11 cellular contexts compared by ENCODE assay signal in the genomic region with DNA sequence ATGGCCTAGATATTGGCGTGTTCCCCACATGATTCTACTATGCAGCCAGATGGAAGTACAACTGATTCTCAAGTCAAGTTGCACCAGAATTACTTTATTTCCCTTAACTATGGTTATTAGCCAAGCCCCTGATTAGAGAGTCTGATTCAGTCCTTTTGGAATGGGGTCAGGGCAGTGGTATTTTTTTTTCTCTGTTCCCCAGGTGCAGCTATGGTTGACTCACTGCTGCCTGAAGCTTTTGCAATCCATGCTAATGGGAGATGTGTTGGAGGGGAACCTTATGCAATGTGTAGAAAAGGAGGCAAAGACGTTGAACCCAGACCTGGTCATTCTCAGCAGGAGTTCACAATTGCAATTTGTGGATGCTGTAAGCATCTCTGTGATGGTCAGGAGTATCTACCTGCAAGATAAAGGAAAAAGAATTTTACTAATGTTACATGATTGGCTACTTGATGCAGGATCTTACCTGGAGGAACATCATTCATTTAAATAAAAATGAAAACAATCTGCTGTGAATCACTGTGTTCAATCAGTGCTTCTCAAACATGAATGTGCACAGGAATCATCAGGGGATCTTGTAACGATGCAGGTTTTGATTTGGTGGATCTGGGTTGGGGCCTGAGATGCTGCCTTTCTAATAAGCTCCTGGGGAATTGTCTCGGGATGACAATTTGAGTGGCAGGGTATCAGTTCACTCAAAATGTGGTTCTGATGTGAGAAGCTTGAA. TPM values are rescaled to one million over a fixed set of nuclear protein-coding genes. Genes with fewer than 3 reads are reported as not detected.
DNase-seq lines count a peak whose midpoint lies in the region; TF ChIP-seq lines count a peak whose summit lies in the region.
"Had no signal": no experiment of that assay in that cellular context is flagged by ENCODE, and none has a peak within 500 bp of the region (broad histone marks: within the 10 kb centered on the region; RNA-seq: fewer than 3 reads in every experiment).

No MANE protein-coding gene starts in this region.

- TF ChIP-seq POLR2A in erythroblast (IDR thresholded peaks at IDR 0.05; ENCODE audit: low read length) = no peak

- TF ChIP-seq CTCF in fibroblast of mammary gland (conservative IDR thresholded peaks at IDR 0.05; ENCODE audit: control insufficient read depth, insufficient read depth, low read depth, low read length) (no peak), retinal pigment epithelial cell (conservative IDR thresholded peaks at IDR 0.05; ENCODE audit: low read depth, low read length) (no peak)

- H3K4me3 ChIP-seq in fibroblast of mammary gland (ENCODE audit: control insufficient read depth, low read depth, low read length) (no peak overlapping the region), retinal pigment epithelial cell (ENCODE audit: low read length) (no peak overlapping the region)

- peak; percentile 66 for DNase-seq in GM03348 (ENCODE audit: low spot score)
- peak; percentile 66 for DNase-seq in RPMI7951 (ENCODE audit: low read depth)
- peak; percentile 95 for DNase-seq in fibroblast of mammary gland (ENCODE audit: low read depth)
- DNase-seq in retinal pigment epithelial cell (ENCODE audit: low read depth) = peak; percentile 60
- no peak for DNase-seq in erythroblast (lab: John Stamatoyannopoulos, UW)
- DNase-seq in NCI-H1048 (lab: John Stamatoyannopoulos, UW) = no peak
- no peak for DNase-seq in activated CD4-positive, alpha-beta T cell treated with anti-CD3 and anti-CD28 coated beads for 48 hours
- DNase-seq in foreskin melanocyte = no peak
- DNase-seq: DMS 273 treated with DMSO at 0.1 percent for 48 hours; NCI-H2081; stimulated activated CD4-positive, alpha-beta T cell treated with anti-CD3 and anti-CD28 coated beads, Interleukin-15, amount 100 ng/mL, for 24 hours had no signal

RNA-seq across cellular contexts. Expression of gene PFDN4, which starts 49.4 kb away (rescaled TPM):
- 200 and 262 TPM in 2 replicates for total RNA-seq in RPMI7951 (2014; rRNA removed; shearing (Covaris generic))

Comparison
In these comparisons a context has a peak if more than half of its experiments do, and no peak if none do; other contexts are left out.
1. DNase-seq: peak in GM03348 (single experiment), RPMI7951 (single experiment), fibroblast of mammary gland (single experiment) and retinal pigment epithelial cell (single experiment); none in erythroblast (0 of 2), NCI-H1048 (single experiment), activated CD4-positive, alpha-beta T cell treated with anti-CD3 and anti-CD28 coated beads for 48 hours (single experiment) and foreskin melanocyte (single experiment).